9 cellular contexts compared by ENCODE assay signal in the genomic region with DNA sequence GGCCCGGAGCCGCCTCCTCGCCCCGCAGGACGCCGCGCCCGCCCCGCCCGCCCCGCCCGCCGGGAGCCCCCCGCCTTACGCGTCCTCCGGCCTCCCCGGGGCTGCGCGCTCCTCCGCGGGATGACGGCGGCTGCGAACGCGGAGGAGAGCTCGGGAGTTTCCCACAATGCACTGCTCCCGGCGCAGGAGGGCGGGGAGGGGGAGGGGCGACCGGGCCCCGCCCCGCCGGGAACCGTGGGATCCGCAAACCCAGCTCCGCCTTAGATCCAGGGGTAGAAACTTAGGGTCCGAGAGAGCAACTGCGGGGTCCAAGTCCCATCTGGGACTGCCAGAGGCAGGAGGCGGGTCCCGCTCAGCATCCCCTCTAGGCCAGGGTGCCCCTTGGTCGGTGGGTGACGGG. TPM values are rescaled to one million over a fixed set of nuclear protein-coding genes. Genes with fewer than 3 reads are reported as not detected.
DNase-seq lines count a peak whose midpoint lies in the region; FAIRE-seq and TF ChIP-seq lines count a peak whose summit lies in the region.
"Had no signal": no experiment of that assay in that cellular context is flagged by ENCODE, and none has a peak within 500 bp of the region (broad histone marks: within the 10 kb centered on the region; RNA-seq: fewer than 3 reads in every experiment).

A gene (minus strand): TSS at position 140 of the 400 bp plus-strand sequence. CDS start 1,514 bp downstream, outside the sequence.

- H3K9me2 ChIP-seq in OCI-LY7 (ENCODE audit: insufficient read depth, low read length): no peaks in the 10 kb centered on the region

- H3K4me1 ChIP-seq in OCI-LY7 (ENCODE audit: insufficient read depth, low read length, poor library complexity, severe bottlenecking): peaks cover 32% of the 10 kb centered on the region
- H3K4me1 ChIP-seq: SJSA1 had no signal

- CTCF ChIA-PET in OCI-LY7 (lab: Charles Lee; ENCODE audit: unreplicated experiment): no interaction called here

- H3K4me2 ChIP-seq in OCI-LY7 (ENCODE audit: low read length): peak within 1 kb of the TSS; percentile 69

- no TSS peak for BruUV-seq in OCI-LY7 (replicated peaks; lab: Mats Ljungman, UMichigan)

- DNase-seq in GM12891 (ENCODE audit: insufficient read length, low spot score) (peak; percentile 75), OCI-LY7 (ENCODE audit: low spot score) (peak; percentile 79), occipital lobe (lab: John Stamatoyannopoulos, UW) (peak; percentile 70), UCSD-AML1 (lab: John Stamatoyannopoulos, UW; ENCODE audit: unreplicated experiment) (no peak), T-helper 9 cell (no peak), HT-29 (ENCODE audit: low spot score) (no peak)

- peaks cover 30% of the 10 kb centered on the region; the same call in 1 of the 2 replicates for H3K36me3 ChIP-seq in OCI-LY7 (ENCODE audit: insufficient read depth, low read length)
- H3K36me3 ChIP-seq: SJSA1 had no signal

- H3K27ac ChIP-seq in OCI-LY7 (ENCODE audit: low read depth, low read length, poor library complexity, severe bottlenecking): peak within 1 kb of the TSS; percentile 56
- peak within 1 kb of the TSS; percentile 79 for H3K27ac ChIP-seq in cingulate gyrus (ENCODE audit: low read depth, low read length)
- H3K27ac ChIP-seq: SJSA1 had no signal

- H3K4me3 ChIP-seq in OCI-LY7 (ENCODE audit: low read depth, low read length, poor library complexity, severe bottlenecking): peak within 1 kb of the TSS; percentile 81
- H3K4me3 ChIP-seq: SJSA1 had no signal

- no peak for TF ChIP-seq CTCF in OCI-LY7 (conservative IDR thresholded peaks at IDR 0.05; ENCODE audit: low read length)

- no peaks in the 10 kb centered on the region for H3K9me3 ChIP-seq in OCI-LY7 (ENCODE audit: low read length)
- H3K9me3 ChIP-seq: SJSA1 had no signal

- POLR2A ChIA-PET in OCI-LY7 (lab: Charles Lee): interaction anchor here (0.6 to 1.6 kb wide), 3 partner anchors 12 to 83 kb away, joined by 3 to 4 read pairs (median 3); no protein-coding TSS in a partner anchor

- peaks cover 13% of the 10 kb centered on the region for H3K79me2 ChIP-seq in OCI-LY7 (ENCODE audit: insufficient read depth, low read depth, low read length)

- no peak for TF ChIP-seq POLR2A in GM12891 (IDR thresholded peaks at IDR 0.05; ENCODE audit: low read depth, low read length)

- H2AFZ ChIP-seq in OCI-LY7 (ENCODE audit: low read length): no peak within 1 kb of the TSS

- FAIRE-seq in GM12891 (lab: Jason Lieb, UNC): peak; percentile 82

- no peaks in the 10 kb centered on the region for H4K20me1 ChIP-seq in OCI-LY7 (ENCODE audit: insufficient read depth, low read length)

- intact Hi-C loops in OCI-LY7 (cut with micrococcal nuclease; ENCODE audit: unreplicated experiment): no loop called here

TF ChIP-seq in GM12891, 5 proteins besides CTCF, POLR2A, EP300 and RAD21:
- TF ChIP-seq PAX5 (IDR thresholded peaks at IDR 0.05; ENCODE audit: insufficient read depth, low read length, severe bottlenecking) (no peak), TAF1 (IDR thresholded peaks at IDR 0.05; ENCODE audit: low read depth, low read length) (no peak), SPI1 (IDR thresholded peaks at IDR 0.05; ENCODE audit: low read depth, low read length) (no peak), POU2F2 (IDR thresholded peaks at IDR 0.05; ENCODE audit: low read depth, low read length) (no peak)

RNA-seq across cellular contexts. Expression of the gene that starts here (rescaled TPM):
- 3.7 TPM for polyA plus RNA-seq in GM12891 (2012; ENCODE audit: low read depth, missing spikeins)
- total RNA-seq in OCI-LY7 (2014; rRNA removed; shearing (Covaris generic)): 17.5 and 17.6 TPM in 2 replicates
- total RNA-seq in OCI-LY7 (2022) (25.6 and 32.5 TPM in 2 replicates), occipital lobe (5.9 TPM)
- 0.47 TPM in 1 of 2 replicates, not detected in the other for total RNA-seq in HT-29 (2014; rRNA removed; shearing (Covaris generic))
- total RNA-seq: liver had no signal
- polyA plus RNA-seq: liver had no signal

Comparison
In these comparisons a context has a peak if more than half of its experiments do, and no peak if none do; other contexts are left out.
1. DNase-seq: peak in GM12891 (single experiment), OCI-LY7 (single experiment) and occipital lobe (single experiment); none in UCSD-AML1 (single experiment), T-helper 9 cell (single experiment) and HT-29 (single experiment).